ENCODE assay signal across 11 cellular contexts in genomic region chr4:74715731-74716435, GRCh38.
DNase-seq lines count a peak whose midpoint lies in the region; ATAC-seq and TF ChIP-seq lines count a peak whose summit lies in the region.
"Had no signal": no experiment of that assay in that cellular context is flagged by ENCODE, and none has a peak within 500 bp of the region (broad histone marks: within the 10 kb centered on the region; RNA-seq: fewer than 3 reads in every experiment).

No MANE protein-coding gene starts in this region.

- no peak for TF ChIP-seq EP300 in tibial nerve (IDR thresholded peaks at IDR 0.05)

- TF ChIP-seq CTCF in tibial nerve (IDR thresholded peaks at IDR 0.05): no peak

- peaks cover 0 to 10% of the 10 kb centered on the region in 2 donors for H3K27me3 Mint-ChIP-seq in stimulated activated naive B cell treated with anti-CD40 and anti-IgM and Interleukin-4, amounts not matched to agents 10 μg/mL and 1 μg/mL and 100 μg/mL, for 72 hours

- no peaks in the 10 kb centered on the region for H3K4me1 ChIP-seq in tibial nerve
- H3K4me1 ChIP-seq: testis had no signal

- H3K27ac ChIP-seq in tibial nerve: no peak overlapping the region
- H3K27ac ChIP-seq: testis had no signal

- 49 to 64% methylated on average over 5 of the region's 5 CpGs for WGBS in tibial nerve, 2 donors

- no peak overlapping the region for H3K27ac Mint-ChIP-seq in stimulated activated naive B cell treated with anti-CD40 and anti-IgM and Interleukin-4, amounts not matched to agents 10 μg/mL and 1 μg/mL and 100 μg/mL, for 72 hours
- H3K27ac Mint-ChIP-seq in activated naive CD4-positive, alpha-beta T cell treated with anti-CD3 and anti-CD28 coated beads, Interleukin-2, amount 50 U/mL, for 72 hours: peak overlapping the region in 1 of 2 donors; percentile 47
- H3K27ac Mint-ChIP-seq: T-helper 1 cell treated with Interleukin-12 subunit alpha and Interleukin-12 subunit beta and Interleukin-4 antibody, amounts not matched to agents 30 μg/mL and 1 μg/mL, for 36 hours had no signal

- DNase-seq in fibroblast of gingiva (ENCODE audit: low read depth): peak; percentile 47
- DNase-seq in stimulated activated naive B cell treated with anti-CD40 and anti-IgM and Interleukin-4, amounts not matched to agents 10 μg/mL and 1 μg/mL and 100 μg/mL, for 72 hours: no peak
- DNase-seq in activated naive CD4-positive, alpha-beta T cell treated with anti-CD3 and anti-CD28 coated beads, Interleukin-2, amount 50 U/mL, for 72 hours (ENCODE audit: low spot score in 2 of 2): no peak
- DNase-seq in stimulated activated CD4-positive, alpha-beta T cell treated with anti-CD3 and anti-CD28 coated beads, Interleukin-2, amount 100 ng/mL, for 24 hours: no peak
- DNase-seq in tibial nerve (ENCODE audit: low spot score in 2 of 2): no peak
- DNase-seq: COR-L47, NCI-H1105 treated with DMSO at 0.1 percent for 48 hours, testis had no signal

- peaks cover 2 to 7% of the 10 kb centered on the region in 2 donors for H3K4me1 Mint-ChIP-seq in stimulated activated naive B cell treated with anti-CD40 and anti-IgM and Interleukin-4, amounts not matched to agents 10 μg/mL and 1 μg/mL and 100 μg/mL, for 72 hours

- ATAC-seq in GM19351 (IDR thresholded peaks at IDR 0.05; ENCODE audit: unreplicated experiment) (peak; percentile 96), HG03565 (IDR thresholded peaks at IDR 0.05; ENCODE audit: unreplicated experiment) (peak; percentile 91)
- ATAC-seq in stimulated activated naive B cell treated with anti-CD40 and anti-IgM and Interleukin-4, amounts not matched to agents 10 μg/mL and 1 μg/mL and 100 μg/mL, for 72 hours (replicated peaks): peak; percentile 34 to 43
- no peak for ATAC-seq in activated naive CD4-positive, alpha-beta T cell treated with anti-CD3 and anti-CD28 coated beads, Interleukin-2, amount 50 U/mL, for 72 hours

- H3K4me3 Mint-ChIP-seq in stimulated activated naive B cell treated with anti-CD40 and anti-IgM and Interleukin-4, amounts not matched to agents 10 μg/mL and 1 μg/mL and 100 μg/mL, for 72 hours: no peak overlapping the region
- H3K4me3 Mint-ChIP-seq: T-helper 1 cell treated with Interleukin-12 subunit alpha and Interleukin-12 subunit beta and Interleukin-4 antibody, amounts not matched to agents 30 μg/mL and 1 μg/mL, for 36 hours had no signal

- no peak overlapping the region for H3K4me3 ChIP-seq in tibial nerve
- H3K4me3 ChIP-seq: testis had no signal

- peaks cover 0 to 12% (median 0%) of the 10 kb centered on the region in 4 donors for H3K9me3 ChIP-seq in tibial nerve
- H3K9me3 ChIP-seq: testis had no signal

- H3K27me3 ChIP-seq in tibial nerve: no peaks in the 10 kb centered on the region
- H3K27me3 ChIP-seq: testis had no signal

- H3K9me3 Mint-ChIP-seq in stimulated activated naive B cell treated with anti-CD40 and anti-IgM and Interleukin-4, amounts not matched to agents 10 μg/mL and 1 μg/mL and 100 μg/mL, for 72 hours: peaks cover 9 to 11% of the 10 kb centered on the region in 2 donors
- peaks cover 7 to 13% of the 10 kb centered on the region in 2 donors for H3K9me3 Mint-ChIP-seq in activated naive CD4-positive, alpha-beta T cell treated with anti-CD3 and anti-CD28 coated beads, Interleukin-2, amount 50 U/mL, for 72 hours

- H3K36me3 ChIP-seq in tibial nerve: no peaks in the 10 kb centered on the region

- peaks cover 0 to 6% of the 10 kb centered on the region in 2 donors for H3K36me3 Mint-ChIP-seq in stimulated activated naive B cell treated with anti-CD40 and anti-IgM and Interleukin-4, amounts not matched to agents 10 μg/mL and 1 μg/mL and 100 μg/mL, for 72 hours
- H3K36me3 Mint-ChIP-seq in activated naive CD4-positive, alpha-beta T cell treated with anti-CD3 and anti-CD28 coated beads, Interleukin-2, amount 50 U/mL, for 72 hours: peaks cover 0 to 11% of the 10 kb centered on the region in 2 donors

- TF ChIP-seq POLR2A in tibial nerve (IDR thresholded peaks at IDR 0.05): no peak

Comparison
In these comparisons a context has a peak if more than half of its experiments do, and no peak if none do; other contexts are left out.
1. ATAC-seq: peak in GM19351 (single experiment), HG03565 (single experiment) and stimulated activated naive B cell treated with anti-CD40 and anti-IgM and Interleukin-4, amounts not matched to agents 10 μg/mL and 1 μg/mL and 100 μg/mL, for 72 hours (2 of 2); none in activated naive CD4-positive, alpha-beta T cell treated with anti-CD3 and anti-CD28 coated beads, Interleukin-2, amount 50 U/mL, for 72 hours (0 of 2).